23 cellular contexts compared by ENCODE assay signal in genomic region chrX:34294665-34295064, GRCh38.
"Had no signal": no experiment of that assay in that cellular context is flagged by ENCODE, and none has a peak within 500 bp of the region (broad histone marks: within the 10 kb centered on the region; RNA-seq: fewer than 3 reads in every experiment).

No MANE protein-coding gene starts in this region.

- H3K9me3 ChIP-seq: colonic mucosa, esophagus muscularis mucosa, esophagus squamous epithelium, gastrocnemius medialis, gastroesophageal sphincter, heart left ventricle, heart right ventricle had no signal

- H3K27ac ChIP-seq: colonic mucosa, coronary artery, dorsolateral prefrontal cortex, epithelial cell of prostate, esophagus muscularis mucosa, esophagus squamous epithelium, foreskin keratinocyte, gastrocnemius medialis, gastroesophageal sphincter, heart left ventricle, heart right ventricle had no signal

- H3K36me3 ChIP-seq: colonic mucosa, esophagus muscularis mucosa, esophagus squamous epithelium, gastrocnemius medialis, gastroesophageal sphincter, heart left ventricle, heart right ventricle had no signal

- H3K4me3 ChIP-seq: colonic mucosa, coronary artery, dorsolateral prefrontal cortex, esophagus muscularis mucosa, esophagus squamous epithelium, gastrocnemius medialis, gastroesophageal sphincter, heart left ventricle, heart right ventricle had no signal

- H3K4me1 ChIP-seq: colonic mucosa, esophagus muscularis mucosa, esophagus squamous epithelium, foreskin keratinocyte, gastrocnemius medialis, gastroesophageal sphincter, heart left ventricle, heart right ventricle had no signal

- DNase-seq: colonic mucosa; cortex of kidney; dermis blood vessel endothelial cell; dorsolateral prefrontal cortex; effector CD4-positive, alpha-beta T cell; effector CD8-positive, alpha-beta T cell; effector memory CD4-positive, alpha-beta T cell; effector memory CD8-positive, alpha-beta T cell; endodermal cell; erythroblast; esophagus squamous epithelium; foreskin fibroblast; foreskin keratinocyte; foreskin melanocyte; gastrocnemius medialis; glutamatergic neuron; head of caudate nucleus; heart left ventricle; heart right ventricle had no signal
